ENCODE assay signal across 18 cellular contexts in genomic region chr1:117098287-117098890, GRCh38. TPM values are rescaled to one million over a fixed set of nuclear protein-coding genes. Genes with fewer than 3 reads are reported as not detected.
DNase-seq lines count a peak whose midpoint lies in the region; ATAC-seq, FAIRE-seq and TF ChIP-seq lines count a peak whose summit lies in the region.
"Had no signal": no experiment of that assay in that cellular context is flagged by ENCODE, and none has a peak within 500 bp of the region (broad histone marks: within the 10 kb centered on the region; RNA-seq: fewer than 3 reads in every experiment).

No MANE protein-coding gene starts in this region.

- TF ChIP-seq CTCF in endothelial cell of umbilical vein (IDR thresholded peaks at IDR 0.05; ENCODE audit: extremely low read depth in 1 of 2, insufficient read depth in 1 of 2, low read depth in 1 of 2, low read length in 2 of 2) (no peak), gastrocnemius medialis (IDR thresholded peaks at IDR 0.05 in 4 of 5, conservative IDR thresholded peaks at IDR 0.05 in 1 of 5) (no peak)

- no peak for FAIRE-seq in endothelial cell of umbilical vein (lab: Jason Lieb, UNC)
- FAIRE-seq: H1, TTC549 had no signal

- TF ChIP-seq POLR2A in endothelial cell of umbilical vein (IDR thresholded peaks at IDR 0.05; ENCODE audit: low read depth, low read length) (no peak), gastrocnemius medialis (IDR thresholded peaks at IDR 0.05) (no peak)

- H3K4me3 ChIP-seq in endothelial cell of umbilical vein (replicated peaks in 1 of 3; ENCODE audit: insufficient read depth in 1 of 3, low read depth in 1 of 3, low read length in 3 of 3) (no peak overlapping the region), gastrocnemius medialis (no peak overlapping the region)

- H3K27ac ChIP-seq in endothelial cell of umbilical vein (ENCODE audit: insufficient read depth, low read depth, low read length) (peak overlapping the region; percentile 24), gastrocnemius medialis (peak overlapping the region; percentile 49 to 70 (median 59))
- H3K27ac ChIP-seq: 22Rv1 had no signal

- BruUV-seq in endothelial cell of umbilical vein (replicated peaks; lab: Mats Ljungman, UMichigan), result no TSS peak

- H3K4me1 ChIP-seq in endothelial cell of umbilical vein (ENCODE audit: control insufficient read depth, extremely low read depth, insufficient read depth, low read length) (peaks cover 24% of the 10 kb centered on the region), gastrocnemius medialis (peaks cover 26 to 44% of the 10 kb centered on the region in 2 donors)

- peak; percentile 32 for ATAC-seq in Right ventricle myocardium inferior
- ATAC-seq in gastrocnemius medialis, result peak; percentile 68 to 78
- ATAC-seq in HG03097 (IDR thresholded peaks at IDR 0.05; ENCODE audit: low FRiP score, unreplicated experiment), result no peak

- no peak overlapping the region for H3K9ac ChIP-seq in endothelial cell of umbilical vein (replicated peaks; ENCODE audit: extremely low read depth, insufficient read depth, low read length)

- no peak overlapping the region for H3K4me2 ChIP-seq in endothelial cell of umbilical vein (ENCODE audit: insufficient read depth, low read length)

- no peaks in the 10 kb centered on the region for H3K9me1 ChIP-seq in endothelial cell of umbilical vein (replicated peaks; ENCODE audit: control insufficient read depth, extremely low read depth, insufficient read depth, low read length)

- H3K79me2 ChIP-seq in endothelial cell of umbilical vein (ENCODE audit: control insufficient read depth, insufficient read depth, low read length), result no peaks in the 10 kb centered on the region

- H2AFZ ChIP-seq in endothelial cell of umbilical vein (ENCODE audit: low read depth, low read length), result no peak overlapping the region

- H3K27me3 ChIP-seq in endothelial cell of umbilical vein (ENCODE audit: control insufficient read depth in 2 of 2, insufficient read depth in 2 of 2, low read length in 2 of 2), result no peaks in the 10 kb centered on the region
- no peaks in the 10 kb centered on the region for H3K27me3 ChIP-seq in gastrocnemius medialis

- DNase-seq in Right ventricle myocardium inferior (ENCODE audit: missing footprints) (no peak), cardiac septum (ENCODE audit: low spot score) (no peak), M059J (ENCODE audit: low read depth) (peak; percentile 17), endothelial cell of umbilical vein (ENCODE audit: low read depth, low spot score) (peak; percentile 73), gastrocnemius medialis (no peak), KG1 (lab: John Stamatoyannopoulos, UW) (no peak)
- DNase-seq in activated effector memory CD4-positive, alpha-beta T cell treated with anti-CD3 and anti-CD28 coated beads, Interleukin-2, amount 50 U/mL, for 16 hours, result no peak
- DNase-seq: activated CD4-positive, alpha-beta T cell treated with anti-CD3 and anti-CD28 coated beads, Interleukin-2, amount 50 U/mL, for 4 hours; activated naive CD4-positive, alpha-beta T cell treated with anti-CD3 and anti-CD28 coated beads, Interleukin-2, amount 50 U/mL, for 16 hours; islet precursor cell; NCI-H1417; SK-N-SH; stimulated activated naive CD4-positive, alpha-beta T cell treated with Interleukin-2 at 50 U/mL for 16 hours had no signal

- intact Hi-C loops in Right ventricle myocardium inferior (cut with DNase I) (no loop called here), cardiac septum (cut with DNase I) (no loop called here), endothelial cell of umbilical vein (cut with micrococcal nuclease) (no loop called here), gastrocnemius medialis (cut with DNase I; ENCODE audit: low total_unique reads) (loop anchor here (10.0 kb wide), 2 partner anchors 506 to 586 kb away; partner anchors contain the start of gene TENT5C)

- in situ Hi-C loops in gastrocnemius medialis (cut with MboI; ENCODE audit: low sequenced_read_pairs in 4 of 4), result no loop called here

- H3K36me3 ChIP-seq in endothelial cell of umbilical vein (ENCODE audit: control insufficient read depth in 2 of 2, extremely low read depth in 1 of 2, insufficient read depth in 2 of 2, low read length in 2 of 2) (peaks cover 0 to 10% of the 10 kb centered on the region in 2 experiments), gastrocnemius medialis (no peaks in the 10 kb centered on the region)

- POLR2A ChIA-PET in endothelial cell of umbilical vein (lab: Charles Lee), result no interaction called here

- dilution Hi-C loops in endothelial cell of umbilical vein (cut with MboI; ENCODE audit: extremely low pct_ligation_motif_present, low sequenced_read_pairs), result no loop called here

- no peaks in the 10 kb centered on the region for H4K20me1 ChIP-seq in endothelial cell of umbilical vein (replicated peaks; ENCODE audit: control insufficient read depth, extremely low read depth, insufficient read depth, low read length)

- CTCF ChIA-PET in endothelial cell of umbilical vein (lab: Charles Lee), result interaction anchor here (0.9 to 1.7 kb wide), 6 partner anchors 21 to 524 kb away, joined by 3 to 6 read pairs (median 4); no protein-coding TSS in a partner anchor

- no peaks in the 10 kb centered on the region for H3K9me3 ChIP-seq in endothelial cell of umbilical vein (replicated peaks; ENCODE audit: control insufficient read depth, insufficient read depth, low read length)
- no peaks in the 10 kb centered on the region for H3K9me3 ChIP-seq in gastrocnemius medialis
- H3K9me3 ChIP-seq: SK-N-SH had no signal

TF ChIP-seq in endothelial cell of umbilical vein, 7 proteins besides CTCF, POLR2A, EP300 and RAD21:
- TF ChIP-seq MAX (IDR thresholded peaks at IDR 0.05; ENCODE audit: insufficient read depth, insufficient read length) (no peak), JUN (IDR thresholded peaks at IDR 0.05; ENCODE audit: borderline replicate concordance, insufficient read depth, insufficient read length, low read depth) (no peak), POLR2AphosphoS5 (IDR thresholded peaks at IDR 0.05; ENCODE audit: insufficient read depth, low read depth, low read length) (no peak), EZH2 (IDR thresholded peaks at IDR 0.05; ENCODE audit: borderline replicate concordance, low read depth, low read length, severe bottlenecking) (no peak), FOS (IDR thresholded peaks at IDR 0.05; ENCODE audit: borderline replicate concordance, insufficient read depth, low read length) (no peak), GATA2 (IDR thresholded peaks at IDR 0.05; ENCODE audit: insufficient read depth, insufficient read length, low read depth, low read length) (no peak), MYC (IDR thresholded peaks at IDR 0.05; ENCODE audit: low read depth, low read length) (no peak)

RNA-seq across cellular contexts. Expression of gene TRIM45, which starts 23.2 kb away (rescaled TPM):
- total RNA-seq in Right ventricle myocardium inferior, result 13.3 TPM
- 8.9 TPM for total RNA-seq in cardiac septum
- 1.5 and 4.2 TPM in 2 replicates for total RNA-seq in M059J (2014; rRNA removed; shearing (Covaris generic))
- 2.9 and 3.3 TPM in 2 replicates for total RNA-seq in endothelial cell of umbilical vein
- polyA plus RNA-seq in endothelial cell of umbilical vein, result 3.1 TPM in 2 replicates
- polyA plus RNA-seq in endothelial cell of umbilical vein (2011; cell fraction: cytosol; rRNA removed), result 2.2 and 3.6 TPM in 2 replicates
- polyA plus RNA-seq in endothelial cell of umbilical vein (2011; cell fraction: nucleus; rRNA removed), result 15.3 and 19.0 TPM in 2 replicates
- 1.5 and 2.3 TPM in 2 replicates for polyA plus RNA-seq in endothelial cell of umbilical vein (2012)
- 2.4 and 3.1 TPM in 2 replicates for polyA minus RNA-seq in endothelial cell of umbilical vein
- 2.0 TPM for polyA minus RNA-seq in endothelial cell of umbilical vein (2011; cell fraction: cytosol; rRNA and poly(A)+ RNA removed)
- polyA minus RNA-seq in endothelial cell of umbilical vein (2011; cell fraction: nucleus; rRNA and poly(A)+ RNA removed), result 1.5 and 2.4 TPM in 2 replicates
- 1 to 10 TPM; 2.4 to 9.4 (median 5.2) TPM for total RNA-seq in gastrocnemius medialis
- total RNA-seq: OCI-LY7 had no signal

RNA-seq across cellular contexts. Expression of gene TTF2, which starts 38.3 kb away (rescaled TPM):
- total RNA-seq in Right ventricle myocardium inferior (7.8 TPM), cardiac septum (9.4 TPM), endothelial cell of umbilical vein (44.1 and 44.4 TPM in 2 replicates), gastrocnemius medialis (10 to 100 TPM in 3 of 4 donors, 1 to 10 TPM in 1; 9.7 to 15.2 (median 12.2) TPM)
- 19.8 and 44.0 TPM in 2 replicates for total RNA-seq in M059J (2014; rRNA removed; shearing (Covaris generic))
- polyA plus RNA-seq in endothelial cell of umbilical vein, result 7.0 and 8.8 TPM in 2 replicates
- 14.2 and 14.5 TPM in 2 replicates for polyA plus RNA-seq in endothelial cell of umbilical vein (2011; cell fraction: cytosol; rRNA removed)
- 27.9 and 32.6 TPM in 2 replicates for polyA plus RNA-seq in endothelial cell of umbilical vein (2011; cell fraction: nucleus; rRNA removed)
- 19.0 and 27.3 TPM in 2 replicates for polyA plus RNA-seq in endothelial cell of umbilical vein (2012)
- 16.8 and 18.3 TPM in 2 replicates for polyA minus RNA-seq in endothelial cell of umbilical vein
- polyA minus RNA-seq in endothelial cell of umbilical vein (2011; cell fraction: cytosol; rRNA and poly(A)+ RNA removed), result 27.1 TPM
- polyA minus RNA-seq in endothelial cell of umbilical vein (2011; cell fraction: nucleus; rRNA and poly(A)+ RNA removed), result 21.9 and 31.3 TPM in 2 replicates

Comparison
In these comparisons a context has a peak if more than half of its experiments do, and no peak if none do; other contexts are left out.
1. DNase-seq: peak in M059J (single experiment) and endothelial cell of umbilical vein (single experiment); none in Right ventricle myocardium inferior (single experiment), cardiac septum (single experiment), gastrocnemius medialis (0 of 2), KG1 (single experiment) and activated effector memory CD4-positive, alpha-beta T cell treated with anti-CD3 and anti-CD28 coated beads, Interleukin-2, amount 50 U/mL, for 16 hours (single experiment).